1 cellular context compared by ENCODE assay signal in genomic region chr15:90421527-90421926, GRCh38.
TF ChIP-seq lines count a peak whose summit lies in the region.

No MANE protein-coding gene starts in this region.

TF ChIP-seq in H1, 55 proteins besides CTCF, POLR2A, EP300 and RAD21 (continued from another document):
- no peak for TF ChIP-seq CHD7 (IDR thresholded peaks at IDR 0.05; ENCODE audit: insufficient replicate concordance, low read length)
- no peak for TF ChIP-seq POU5F1 (IDR thresholded peaks at IDR 0.05; ENCODE audit: low read depth, low read length)
- no peak for TF ChIP-seq CBX5 (IDR thresholded peaks at IDR 0.05; ENCODE audit: low read depth, low read length)
- no peak for TF ChIP-seq JUN (IDR thresholded peaks at IDR 0.05; ENCODE audit: low read depth, low read length)
- TF ChIP-seq BRCA1 (IDR thresholded peaks at IDR 0.05; ENCODE audit: low read depth, low read length): no peak
- TF ChIP-seq SP1 (IDR thresholded peaks at IDR 0.05; ENCODE audit: low read depth, low read length): no peak
- no peak for TF ChIP-seq TAF1 (IDR thresholded peaks at IDR 0.05; ENCODE audit: low read depth, low read length)
- no peak for TF ChIP-seq TAF7 (optimal IDR thresholded peaks at IDR 0.05; ENCODE audit: borderline replicate concordance, low read depth, low read length)
- no peak for TF ChIP-seq SUZ12 (IDR thresholded peaks at IDR 0.05; ENCODE audit: low read length)
- no peak for TF ChIP-seq CTBP2 (IDR thresholded peaks at IDR 0.05; ENCODE audit: borderline replicate concordance, insufficient read depth, insufficient read length, low read length)
- TF ChIP-seq CHD1 (IDR thresholded peaks at IDR 0.05; ENCODE audit: low read depth, low read length): no peak
- no peak for TF ChIP-seq CBX8 (IDR thresholded peaks at IDR 0.05; ENCODE audit: borderline replicate concordance, low read depth, low read length)
- TF ChIP-seq RXRA (IDR thresholded peaks at IDR 0.05; ENCODE audit: insufficient read depth, low read depth, low read length): no peak
- TF ChIP-seq TCF12 (IDR thresholded peaks at IDR 0.05; ENCODE audit: low read depth, low read length): no peak
- no peak for TF ChIP-seq HDAC6 (IDR thresholded peaks at IDR 0.05; ENCODE audit: low read depth, low read length)
- TF ChIP-seq CHD2 (IDR thresholded peaks at IDR 0.05; ENCODE audit: low read length): no peak
- no peak for TF ChIP-seq BACH1 (IDR thresholded peaks at IDR 0.05; ENCODE audit: low read length)
- no peak for TF ChIP-seq SAP30 (IDR thresholded peaks at IDR 0.05; ENCODE audit: insufficient read depth, insufficient replicate concordance, low read length)
- TF ChIP-seq CREB1 (IDR thresholded peaks at IDR 0.05): no peak
